Comparison of ENCODE assay signal across 8 cellular contexts in genomic region chrY:26671078-26671879, GRCh38.
DNase-seq lines count a peak whose midpoint lies in the region; ATAC-seq, FAIRE-seq and TF ChIP-seq lines count a peak whose summit lies in the region.
"Not testable (repeated sequence)": the region's sequence is repeated elsewhere in the genome, so short reads cannot be mapped to it uniquely, and the experiment has no call there.

No MANE protein-coding gene starts in this region.

- TF ChIP-seq CTCF in GM12878 (IDR thresholded peaks at IDR 0.05 in 2 of 3, conservative IDR thresholded peaks at IDR 0.05 in 1 of 3; ENCODE audit: control insufficient read depth in 2 of 3, extremely low read depth in 1 of 3, insufficient read depth in 1 of 3, low read depth in 3 of 3, low read length in 3 of 3); foreskin keratinocyte (conservative IDR thresholded peaks at IDR 0.05): not testable (repeated sequence)

- H3K4me3 ChIP-seq in GM12878 = not testable (repeated sequence)

- FAIRE-seq in GM12878 (lab: Jason Lieb, UNC) = not testable (repeated sequence)

- POLR2A ChIA-PET in GM12878 (lab: Charles Lee) = not testable (repeated sequence)

- TF ChIP-seq EP300 in GM12878 (IDR thresholded peaks at IDR 0.05; ENCODE audit: borderline replicate concordance in 1 of 2, control insufficient read depth in 1 of 2, low read depth in 2 of 2, low read length in 2 of 2) = not testable (repeated sequence)

- RAD21 ChIA-PET in GM12878 (lab: Charles Lee; ENCODE audit: unreplicated experiment) = not testable (repeated sequence)

- SMC1A ChIA-PET in GM12878 (lab: Charles Lee; ENCODE audit: uncharacterized antibody, unreplicated experiment) = not testable (repeated sequence)

- ATAC-seq in GM21515 (IDR thresholded peaks at IDR 0.05; ENCODE audit: unreplicated experiment) = peak; percentile 70
- ATAC-seq in GM12878 = not testable (repeated sequence)
- peak; percentile 71 for ATAC-seq in foreskin keratinocyte

- not testable (repeated sequence) for TF ChIP-seq POLR2A in GM12878 (IDR thresholded peaks at IDR 0.05; ENCODE audit: low read depth, low read length)

- no CpG with 5 or more reads among the region's 14 CpGs for WGBS in GM12878 (ENCODE audit: insufficient coverage, insufficient replicate concordance, low lambda C conversion rate, missing lambda C conversion rate)

- CTCF ChIA-PET in GM12878 (lab: Yijun Ruan, JAX) = not testable (repeated sequence)

- H3K4me1 ChIP-seq in GM12878 (ENCODE audit: control insufficient read depth, insufficient read depth, low read length); foreskin keratinocyte: not testable (repeated sequence)

- in situ Hi-C loops in GM12878 (cut with MboI) = not testable (repeated sequence)

- peak; percentile 34 for DNase-seq in CD1c-positive myeloid dendritic cell (ENCODE audit: extremely low spot score)
- DNase-seq in HT1080 (ENCODE audit: low read depth) = peak; percentile 58
- peak; percentile 24 to 44 for DNase-seq in activated CD4-positive, alpha-beta T cell treated with anti-CD3 and anti-CD28 coated beads, Interleukin-2, amount 50 U/mL, for 24 hours (ENCODE audit: low read depth in 1 of 2, low spot score in 1 of 2)
- DNase-seq in GM12878 (ENCODE audit: low read depth, low spot score) = not testable (repeated sequence)
- DNase-seq in foreskin keratinocyte = peak; percentile 22 to 50
- peak; percentile 2 for DNase-seq in middle frontal gyrus (ENCODE audit: extremely low spot score, low spot score)
- peak; percentile 43 for DNase-seq in stimulated activated CD8-positive, alpha-beta memory T cell treated with anti-CD3 and anti-CD28 coated beads, Interleukin-4, amount 100 ng/mL, for 48 hours

- not testable (repeated sequence) for H3K9ac ChIP-seq in GM12878 (ENCODE audit: control insufficient read depth, insufficient read depth, low read length)

- H2AFZ ChIP-seq in GM12878 (ENCODE audit: control insufficient read depth, low read depth, low read length) = not testable (repeated sequence)

- not testable (repeated sequence) for H3K79me2 ChIP-seq in GM12878 (ENCODE audit: control insufficient read depth, insufficient read depth, low read length)

- H3K4me2 ChIP-seq in GM12878 (ENCODE audit: control insufficient read depth, insufficient read depth) = not testable (repeated sequence)

- BruUV-seq in GM12878 (replicated peaks; lab: Mats Ljungman, UMichigan) = not testable (repeated sequence)

- intact Hi-C loops in GM12878 (cut with micrococcal nuclease; ENCODE audit: unreplicated experiment) = not testable (repeated sequence)

- not testable (repeated sequence) for H3K27ac ChIP-seq in GM12878 (ENCODE audit: control insufficient read depth, insufficient read depth); foreskin keratinocyte

- H4K20me1 ChIP-seq in GM12878 (ENCODE audit: control insufficient read depth, insufficient read depth) = not testable (repeated sequence)

- TF ChIP-seq RAD21 in GM12878 (IDR thresholded peaks at IDR 0.05; ENCODE audit: insufficient read depth, low read depth, low read length) = not testable (repeated sequence)

- H3K36me3 ChIP-seq in GM12878 (ENCODE audit: control insufficient read depth in 2 of 2, insufficient read depth in 2 of 2, low read length in 1 of 2) = not testable (repeated sequence)

- H3K27me3 ChIP-seq in GM12878 (replicated peaks in 1 of 2; ENCODE audit: control insufficient read depth in 2 of 2, insufficient read depth in 2 of 2, low read length in 1 of 2); foreskin keratinocyte: not testable (repeated sequence)

- not testable (repeated sequence) for H3K9me3 ChIP-seq in GM12878 (replicated peaks; ENCODE audit: control insufficient read depth, insufficient read depth, low read length)

TF ChIP-seq in GM12878, 131 proteins besides CTCF, POLR2A, EP300 and RAD21:
- TF ChIP-seq FOXK2 (IDR thresholded peaks at IDR 0.05) (peak; percentile 56), IRF5 (IDR thresholded peaks at IDR 0.05; ENCODE audit: borderline replicate concordance) (peak; percentile 55), E4F1 (IDR thresholded peaks at IDR 0.05; ENCODE audit: borderline replicate concordance, partially characterized antibody) (peak; percentile 68)
